ENCODE assay signal across 9 cellular contexts in genomic region chr1:223437151-223437550, GRCh38. TPM values are rescaled to one million over a fixed set of nuclear protein-coding genes. Genes with fewer than 3 reads are reported as not detected.
"Had no signal": no experiment of that assay in that cellular context is flagged by ENCODE, and none has a peak within 500 bp of the region (broad histone marks: within the 10 kb centered on the region; RNA-seq: fewer than 3 reads in every experiment).

No MANE protein-coding gene starts in this region.

- DNase-seq: H9, HCEC 1CT, KBM-7 had no signal

- ATAC-seq: GM23338, HepG2 had no signal

- H3K27ac ChIP-seq: HL-60, KMS-11 had no signal

- H3K4me3 ChIP-seq: GM23338 had no signal

- H3K4me2 ChIP-seq: GM23338, KMS-11 had no signal

- H3K9ac ChIP-seq: KMS-11 had no signal

RNA-seq across cellular contexts. Expression of gene CCDC185, which starts 43.9 kb away (rescaled TPM):
- total RNA-seq: H1, H9, HepG2, HT1080 had no signal
